ENCODE assay signal across 8 cellular contexts in genomic region chr12:44317651-44318126, GRCh38.
DNase-seq lines count a peak whose midpoint lies in the region; ATAC-seq and TF ChIP-seq lines count a peak whose summit lies in the region.

No MANE protein-coding gene starts in this region.

- TF ChIP-seq CTCF in SU-DHL-6 (IDR thresholded peaks at IDR 0.05; ENCODE audit: insufficient read depth, low read length, poor library complexity, severe bottlenecking) (peak; percentile 58), gastrocnemius medialis (IDR thresholded peaks at IDR 0.05 in 4 of 5, conservative IDR thresholded peaks at IDR 0.05 in 1 of 5) (no peak)

- no peaks in the 10 kb centered on the region for H3F3A ChIP-seq in SU-DHL-6 (ENCODE audit: insufficient read depth)

- H3K27me3 ChIP-seq in SU-DHL-6 (ENCODE audit: low read length) (no peaks in the 10 kb centered on the region), gastrocnemius medialis (no peaks in the 10 kb centered on the region)

- no peaks in the 10 kb centered on the region for H4K20me1 ChIP-seq in SU-DHL-6 (ENCODE audit: low read depth, low read length)

- ATAC-seq in GM21723 (IDR thresholded peaks at IDR 0.05; ENCODE audit: unreplicated experiment) (peak; percentile 90), gastrocnemius medialis (no peak)

- no peaks in the 10 kb centered on the region for H3K79me2 ChIP-seq in SU-DHL-6 (ENCODE audit: insufficient read depth, low read length)

- H3K9me2 ChIP-seq in SU-DHL-6 (replicated peaks; ENCODE audit: insufficient read depth, low read length) = no peaks in the 10 kb centered on the region

- no peak overlapping the region for H3K27ac ChIP-seq in SU-DHL-6 (ENCODE audit: low read depth, low read length)
- H3K27ac ChIP-seq in gastrocnemius medialis = no peak overlapping the region

- H3K4me3 ChIP-seq in SU-DHL-6 (ENCODE audit: insufficient read depth, low read length, poor library complexity, severe bottlenecking) = no peak overlapping the region
- no peak overlapping the region for H3K4me3 ChIP-seq in gastrocnemius medialis

- TF ChIP-seq POLR2A in gastrocnemius medialis (IDR thresholded peaks at IDR 0.05) = no peak

- H3K4me1 ChIP-seq in gastrocnemius medialis = no peaks in the 10 kb centered on the region

- no peak overlapping the region for H3K9ac ChIP-seq in SU-DHL-6 (ENCODE audit: low read length)

- intact Hi-C loops in gastrocnemius medialis (cut with DNase I; ENCODE audit: low total_unique reads) = no loop called here

- DNase-seq in NCI-H187 (lab: John Stamatoyannopoulos, UW) (peak; percentile 9 to 58), NCI-H187 treated with DMSO at 0.1 percent for 48 hours (lab: John Stamatoyannopoulos, UW) (no peak), KBM-7 (peak; percentile 19), kidney tubule cell (ENCODE audit: low spot score) (peak; percentile 59), NOMO-1 treated with DMSO at 0.1 percent for 48 hours (lab: John Stamatoyannopoulos, UW; ENCODE audit: unreplicated experiment) (no peak), gastrocnemius medialis (no peak)

- in situ Hi-C loops in KBM-7 (cut with MboI; ENCODE audit: low pct_unique_long_range_greater_than_20kb, low sequenced_read_pairs) = no loop called here
- in situ Hi-C loops in gastrocnemius medialis (cut with MboI; ENCODE audit: low sequenced_read_pairs in 4 of 4) = no loop called here

- H3K36me3 ChIP-seq in SU-DHL-6 (ENCODE audit: low read length) = no peaks in the 10 kb centered on the region
- no peaks in the 10 kb centered on the region for H3K36me3 ChIP-seq in gastrocnemius medialis

- H2AFZ ChIP-seq in SU-DHL-6 (ENCODE audit: low read depth, low read length, severe bottlenecking) = no peak overlapping the region

- H3K9me3 ChIP-seq in SU-DHL-6 (ENCODE audit: insufficient read depth, low read length) (no peaks in the 10 kb centered on the region), gastrocnemius medialis (no peaks in the 10 kb centered on the region)

- H3K4me2 ChIP-seq in SU-DHL-6 (ENCODE audit: low read depth, low read length, poor library complexity, severe bottlenecking) = no peak overlapping the region

Comparison
In these comparisons a context has a peak if more than half of its experiments do, and no peak if none do; other contexts are left out.
1. DNase-seq: peak in NCI-H187 (2 of 2), KBM-7 (single experiment) and kidney tubule cell (single experiment); none in NCI-H187 treated with DMSO at 0.1 percent for 48 hours (single experiment), NOMO-1 treated with DMSO at 0.1 percent for 48 hours (single experiment) and gastrocnemius medialis (0 of 2).